In genomic region chr9:106945727-106946690, GRCh38 we compare ENCODE assay signal across 17 cellular contexts.
DNase-seq lines count a peak whose midpoint lies in the region; ATAC-seq and TF ChIP-seq lines count a peak whose summit lies in the region.
"Had no signal": no experiment of that assay in that cellular context is flagged by ENCODE, and none has a peak within 500 bp of the region (broad histone marks: within the 10 kb centered on the region; RNA-seq: fewer than 3 reads in every experiment).

No MANE protein-coding gene starts in this region.

- 82 to 84% methylated on average over 3 to 5 of the region's 5 CpGs for WGBS in transverse colon (ENCODE audit: low coverage in 1 of 2), 2 donors

- DNase-seq in MCF 10A (ENCODE audit: unreplicated experiment) (peak; percentile 73), breast epithelium (ENCODE audit: low spot score in 2 of 2) (no peak), astrocyte of the cerebellum (ENCODE audit: low read depth) (peak; percentile 86), foreskin keratinocyte (peak in 1 of 2 donors; percentile 21), smooth muscle cell of the brain vasculature (ENCODE audit: low read depth, low spot score) (peak; percentile 80), ascending aorta (ENCODE audit: low spot score in 2 of 2) (no peak), transverse colon (no peak)
- DNase-seq in activated naive CD8-positive, alpha-beta T cell treated with anti-CD3 and anti-CD28 coated beads for 36 hours, result no peak
- DNase-seq: 8988T; activated CD4-positive, alpha-beta T cell treated with anti-CD3 and anti-CD28 coated beads, Interleukin-2, amount 10 ng/mL, durations not matched to agents 24 days and 14 days; activated effector memory CD4-positive, alpha-beta T cell treated with Interleukin-2 at 50 U/mL for 16 hours; DND-41; hippocampal formation; midbrain; NCI-H2107 had no signal

- CTCF ChIA-PET in MCF 10A (lab: Yijun Ruan, JAX), result no interaction called here

- no TSS peak for BruUV-seq in MCF 10A (replicated peaks; lab: Mats Ljungman, UMichigan)

- H3K27ac Mint-ChIP-seq in MCF 10A (ENCODE audit: low read depth, unreplicated experiment), result peak overlapping the region; percentile 5
- H3K27ac Mint-ChIP-seq in activated naive CD8-positive, alpha-beta T cell treated with anti-CD3 and anti-CD28 coated beads for 36 hours, result no peak overlapping the region
- H3K27ac Mint-ChIP-seq: activated CD4-positive, alpha-beta T cell treated with anti-CD3 and anti-CD28 coated beads, Interleukin-2, amount 10 ng/mL, durations not matched to agents 24 days and 14 days; dendritic cell treated with granulocyte-macrophage colony-stimulating factor and Interleukin-4, amounts not matched to agents 40 ng/mL and 50 ng/mL, for 4 days had no signal

- H3K36me3 ChIP-seq in breast epithelium (no peaks in the 10 kb centered on the region), ascending aorta (peaks cover 0 to 5% of the 10 kb centered on the region in 2 donors), transverse colon (no peaks in the 10 kb centered on the region)
- H3K36me3 ChIP-seq: thoracic aorta had no signal

- no peaks in the 10 kb centered on the region for H3K27me3 Mint-ChIP-seq in MCF 10A (ENCODE audit: insufficient read depth, unreplicated experiment)
- no peaks in the 10 kb centered on the region for H3K27me3 Mint-ChIP-seq in activated naive CD8-positive, alpha-beta T cell treated with anti-CD3 and anti-CD28 coated beads for 36 hours
- H3K27me3 Mint-ChIP-seq: activated CD4-positive, alpha-beta T cell treated with anti-CD3 and anti-CD28 coated beads, Interleukin-2, amount 10 ng/mL, durations not matched to agents 24 days and 14 days; dendritic cell treated with granulocyte-macrophage colony-stimulating factor and Interleukin-4, amounts not matched to agents 40 ng/mL and 50 ng/mL, for 4 days had no signal

- in situ Hi-C loops in astrocyte of the cerebellum (cut with HindIII; ENCODE audit: low sequenced_read_pairs) (no loop called here), transverse colon (cut with MboI; ENCODE audit: low pct_ligation_motif_present in 1 of 4, low pct_unique_long_range_greater_than_20kb in 1 of 4, low sequenced_read_pairs in 3 of 4) (no loop called here)

- no peak overlapping the region for H3K27ac ChIP-seq in breast epithelium
- peak overlapping the region; percentile 17 for H3K27ac ChIP-seq in foreskin keratinocyte
- H3K27ac ChIP-seq in ascending aorta, result no peak overlapping the region
- H3K27ac ChIP-seq in transverse colon, result no peak overlapping the region
- H3K27ac ChIP-seq: thoracic aorta had no signal

- H3K9me3 Mint-ChIP-seq in MCF 10A (ENCODE audit: unreplicated experiment), result no peaks in the 10 kb centered on the region
- H3K9me3 Mint-ChIP-seq in activated naive CD8-positive, alpha-beta T cell treated with anti-CD3 and anti-CD28 coated beads for 36 hours, result no peaks in the 10 kb centered on the region
- H3K9me3 Mint-ChIP-seq: activated CD4-positive, alpha-beta T cell treated with anti-CD3 and anti-CD28 coated beads, Interleukin-2, amount 10 ng/mL, durations not matched to agents 24 days and 14 days; dendritic cell treated with granulocyte-macrophage colony-stimulating factor and Interleukin-4, amounts not matched to agents 40 ng/mL and 50 ng/mL, for 4 days had no signal

- H3K27me3 ChIP-seq in breast epithelium (no peaks in the 10 kb centered on the region), foreskin keratinocyte (no peaks in the 10 kb centered on the region), ascending aorta (no peaks in the 10 kb centered on the region), transverse colon (no peaks in the 10 kb centered on the region)

- TF ChIP-seq CTCF in MCF 10A (IDR thresholded peaks at IDR 0.05; ENCODE audit: unreplicated experiment), result no peak
- TF ChIP-seq CTCF in breast epithelium (IDR thresholded peaks at IDR 0.05), result no peak
- TF ChIP-seq CTCF in astrocyte of the cerebellum (IDR thresholded peaks at IDR 0.05; ENCODE audit: low read depth, low read length, missing control alignments), result no peak
- TF ChIP-seq CTCF in foreskin keratinocyte (conservative IDR thresholded peaks at IDR 0.05), result no peak
- no peak for TF ChIP-seq CTCF in ascending aorta (IDR thresholded peaks at IDR 0.05)
- TF ChIP-seq CTCF in transverse colon (IDR thresholded peaks at IDR 0.05), result no peak

- intact Hi-C loops in MCF 10A (cut with micrococcal nuclease) (loop anchor here (2.0 kb wide), 1 partner anchor 25 kb away; no protein-coding TSS in a partner anchor), breast epithelium (cut with DNase I; ENCODE audit: low total_unique reads) (no loop called here), ascending aorta (cut with DNase I) (no loop called here), transverse colon (cut with DNase I; ENCODE audit: low total_unique reads) (no loop called here)

- peaks cover 10% of the 10 kb centered on the region for H3K4me1 Mint-ChIP-seq in MCF 10A (ENCODE audit: insufficient read depth, unreplicated experiment)
- no peaks in the 10 kb centered on the region for H3K4me1 Mint-ChIP-seq in activated naive CD8-positive, alpha-beta T cell treated with anti-CD3 and anti-CD28 coated beads for 36 hours
- H3K4me1 Mint-ChIP-seq: activated CD4-positive, alpha-beta T cell treated with anti-CD3 and anti-CD28 coated beads, Interleukin-2, amount 10 ng/mL, durations not matched to agents 24 days and 14 days had no signal

- H3K36me3 Mint-ChIP-seq in MCF 10A (ENCODE audit: insufficient read depth, unreplicated experiment), result peaks cover 38% of the 10 kb centered on the region
- H3K36me3 Mint-ChIP-seq in activated naive CD8-positive, alpha-beta T cell treated with anti-CD3 and anti-CD28 coated beads for 36 hours, result no peaks in the 10 kb centered on the region

- POLR2A ChIA-PET in MCF 10A (lab: Yijun Ruan, JAX), result interaction anchor here (0.6 to 1.4 kb wide), 4 partner anchors 14 to 487 kb away, joined by 3 to 4 read pairs (median 3); no protein-coding TSS in a partner anchor

- no peak overlapping the region for H3K4me3 Mint-ChIP-seq in MCF 10A (ENCODE audit: unreplicated experiment)
- H3K4me3 Mint-ChIP-seq in activated naive CD8-positive, alpha-beta T cell treated with anti-CD3 and anti-CD28 coated beads for 36 hours, result no peak overlapping the region
- H3K4me3 Mint-ChIP-seq: activated CD4-positive, alpha-beta T cell treated with anti-CD3 and anti-CD28 coated beads, Interleukin-2, amount 10 ng/mL, durations not matched to agents 24 days and 14 days; dendritic cell treated with granulocyte-macrophage colony-stimulating factor and Interleukin-4, amounts not matched to agents 40 ng/mL and 50 ng/mL, for 4 days had no signal

- TF ChIP-seq EP300 in transverse colon (IDR thresholded peaks at IDR 0.05; ENCODE audit: low read depth), result no peak

- H3K4me1 ChIP-seq in breast epithelium (no peaks in the 10 kb centered on the region), foreskin keratinocyte (no peaks in the 10 kb centered on the region), ascending aorta (no peaks in the 10 kb centered on the region), transverse colon (no peaks in the 10 kb centered on the region)

- TF ChIP-seq POLR2A in breast epithelium (IDR thresholded peaks at IDR 0.05) (no peak), transverse colon (IDR thresholded peaks at IDR 0.05) (no peak)

- peak; percentile 28 for ATAC-seq in foreskin keratinocyte

- no peaks in the 10 kb centered on the region for H3K9me3 ChIP-seq in breast epithelium
- no peaks in the 10 kb centered on the region for H3K9me3 ChIP-seq in ascending aorta
- no peaks in the 10 kb centered on the region for H3K9me3 ChIP-seq in transverse colon
- H3K9me3 ChIP-seq: thoracic aorta had no signal

- H3K4me3 ChIP-seq in breast epithelium (no peak overlapping the region), astrocyte of the cerebellum (ENCODE audit: low read depth, low read length) (no peak overlapping the region), ascending aorta (no peak overlapping the region), transverse colon (no peak overlapping the region)
- H3K4me3 ChIP-seq: thoracic aorta had no signal

Comparison
In these comparisons a context has a peak if more than half of its experiments do, and no peak if none do; other contexts are left out.
1. DNase-seq: peak in MCF 10A (single experiment), astrocyte of the cerebellum (single experiment) and smooth muscle cell of the brain vasculature (single experiment); none in breast epithelium (0 of 2), ascending aorta (0 of 2), transverse colon (single experiment) and activated naive CD8-positive, alpha-beta T cell treated with anti-CD3 and anti-CD28 coated beads for 36 hours (single experiment).